20 cellular contexts compared by ENCODE assay signal in the genomic region with DNA sequence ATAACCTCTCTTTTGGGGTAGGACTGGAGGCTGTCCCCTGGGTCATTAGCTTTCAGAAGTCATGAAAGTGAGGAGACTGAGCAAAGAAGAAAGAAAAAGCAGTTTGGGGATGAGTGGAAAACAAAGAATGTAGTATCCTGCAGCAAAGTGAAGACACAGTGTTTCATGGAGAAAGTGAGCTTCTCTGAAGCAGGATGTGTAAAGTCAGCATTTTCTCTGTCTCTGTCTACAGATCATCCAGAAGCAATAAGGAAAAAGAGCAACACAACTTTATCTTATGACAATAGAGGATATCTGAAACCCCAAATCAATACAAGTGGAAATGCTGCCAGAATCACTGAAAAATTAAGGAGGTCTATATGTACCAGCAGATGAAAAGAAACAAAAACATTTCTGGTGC. TPM values are rescaled to one million over a fixed set of nuclear protein-coding genes. Genes with fewer than 3 reads are reported as not detected.
DNase-seq lines count a peak whose midpoint lies in the region; ATAC-seq, FAIRE-seq and TF ChIP-seq lines count a peak whose summit lies in the region.
"Had no signal": no experiment of that assay in that cellular context is flagged by ENCODE, and none has a peak within 500 bp of the region (broad histone marks: within the 10 kb centered on the region; RNA-seq: fewer than 3 reads in every experiment).

No MANE protein-coding gene starts in this region.

- TF ChIP-seq RAD21 in HepG2 (CRISPR knock-in tag; IDR thresholded peaks at IDR 0.05) (no peak), K562 (CRISPR knock-in tag; conservative IDR thresholded peaks at IDR 0.05 in 1 of 2, IDR thresholded peaks at IDR 0.05 in 1 of 2) (no peak)

- H3K36me3 ChIP-seq in HepG2 (replicated peaks in 1 of 2; ENCODE audit: control insufficient read depth in 1 of 2, insufficient read depth in 2 of 2, low read length in 2 of 2) (no peaks in the 10 kb centered on the region), right lobe of liver (no peaks in the 10 kb centered on the region), K562 (ENCODE audit: control insufficient read depth, insufficient read depth, low read length) (no peaks in the 10 kb centered on the region)
- H3K36me3 ChIP-seq: BE2C, BLaER1 had no signal

- DNase-seq in HepG2 (ENCODE audit: low spot score) (no peak), right lobe of liver (no peak), K562 (ENCODE audit: extremely low read depth in 1 of 4, low spot score in 3 of 4) (no peak), erythroblast (lab: John Stamatoyannopoulos, UW) (no peak), NCI-H2107 (lab: John Stamatoyannopoulos, UW) (no peak)
- DNase-seq: ACHN; BE2C; C1 segment of cervical spinal cord; Caco-2; Calu3; CD4-positive, CD25-positive, alpha-beta regulatory T cell; CD8-positive, alpha-beta T cell; DMS79 treated with DMSO at 0.1 percent for 48 hours; GF-D8 had no signal

- FAIRE-seq in HepG2 (lab: Jason Lieb, UNC) (no peak), K562 (lab: Jason Lieb, UNC) (no peak)
- FAIRE-seq: D721Med, G401.6, GM12891, GM19239 had no signal

- no peaks in the 10 kb centered on the region for H4K20me1 ChIP-seq in HepG2 (ENCODE audit: insufficient read depth, low read length)
- H4K20me1 ChIP-seq in K562 (replicated peaks; ENCODE audit: control insufficient read depth, insufficient read depth, low read length) = no peaks in the 10 kb centered on the region
- H4K20me1 ChIP-seq: BLaER1 had no signal

- H3K27ac ChIP-seq in HepG2 (ENCODE audit: extremely low read length, insufficient read depth, low read length) = no peak overlapping the region
- H3K27ac ChIP-seq in right lobe of liver = no peak overlapping the region
- H3K27ac ChIP-seq in K562 (ENCODE audit: extremely low read depth, low read depth, low read length) = no peak overlapping the region
- H3K27ac ChIP-seq: 22Rv1, BLaER1 had no signal

- H3K4me1 ChIP-seq in HepG2 (ENCODE audit: insufficient read depth, low read length) = no peaks in the 10 kb centered on the region
- no peaks in the 10 kb centered on the region for H3K4me1 ChIP-seq in right lobe of liver
- H3K4me1 ChIP-seq in K562 (replicated peaks in 1 of 2; ENCODE audit: control insufficient read depth in 2 of 2, insufficient read depth in 2 of 2, low read length in 2 of 2) = no peaks in the 10 kb centered on the region
- H3K4me1 ChIP-seq: BE2C, BLaER1, Caco-2 had no signal

- TF ChIP-seq EP300 in HepG2 (IDR thresholded peaks at IDR 0.05; ENCODE audit: low read depth in 2 of 2, low read length in 2 of 2) (no peak), HepG2 (CRISPR knock-in tag; IDR thresholded peaks at IDR 0.05; ENCODE audit: borderline replicate concordance) (no peak), K562 (IDR thresholded peaks at IDR 0.05; ENCODE audit: low read length) (no peak)

- H3K4me2 ChIP-seq in HepG2 (ENCODE audit: low read depth, low read length) (no peak overlapping the region), K562 (ENCODE audit: insufficient read depth, low read length) (no peak overlapping the region)
- H3K4me2 ChIP-seq: BLaER1 had no signal

- POLR2A ChIA-PET in HepG2 (lab: Yijun Ruan, JAX) = no interaction called here
- POLR2A ChIA-PET in K562 (lab: Yijun Ruan, JAX) = interaction anchor here (0.7 kb wide), 1 partner anchor 28 kb away, joined by 3 read pairs; no protein-coding TSS in a partner anchor

- no peak overlapping the region for H3K9ac ChIP-seq in HepG2 (ENCODE audit: insufficient read depth, low read depth, low read length)
- H3K9ac ChIP-seq in K562 (ENCODE audit: insufficient read depth in 1 of 2, low read depth in 2 of 2, low read length in 2 of 2) = no peak overlapping the region
- H3K9ac ChIP-seq: BLaER1 had no signal

- ATAC-seq in HepG2 (no peak), right lobe of liver (no peak), K562 (no peak)
- ATAC-seq: CD8-positive, alpha-beta T cell had no signal

- no peak overlapping the region for H3K4me3 ChIP-seq in HepG2 (replicated peaks in 1 of 3; ENCODE audit: insufficient read depth in 1 of 3, low read depth in 2 of 3, low read length in 3 of 3)
- H3K4me3 ChIP-seq in right lobe of liver = no peak overlapping the region
- H3K4me3 ChIP-seq in K562 = no peak overlapping the region
- H3K4me3 ChIP-seq: BLaER1 had no signal

- BruUV-seq in HepG2 (replicated peaks; lab: Mats Ljungman, UMichigan) = no TSS peak
- no TSS peak for BruUV-seq in K562 (replicated peaks; lab: Mats Ljungman, UMichigan)

- no peak for TF ChIP-seq POLR2A in HepG2 (IDR thresholded peaks at IDR 0.05; ENCODE audit: insufficient read depth in 1 of 2, low read depth in 2 of 2, low read length in 2 of 2)
- no peak for TF ChIP-seq POLR2A in right lobe of liver (IDR thresholded peaks at IDR 0.05)
- TF ChIP-seq POLR2A in K562 (conservative IDR thresholded peaks at IDR 0.05) = no peak
- TF ChIP-seq POLR2A in erythroblast (IDR thresholded peaks at IDR 0.05; ENCODE audit: low read length) = no peak

- H2AFZ ChIP-seq in HepG2 (ENCODE audit: low read length) (no peak overlapping the region), K562 (ENCODE audit: low read depth, low read length) (no peak overlapping the region)

- TF ChIP-seq CTCF in HepG2 (CRISPR knock-in tag; IDR thresholded peaks at IDR 0.05) (no peak), right lobe of liver (IDR thresholded peaks at IDR 0.05) (no peak), K562 (IDR thresholded peaks at IDR 0.05 in 2 of 3, conservative IDR thresholded peaks at IDR 0.05 in 1 of 3; ENCODE audit: insufficient read depth in 2 of 3, low read depth in 1 of 3, low read length in 3 of 3) (no peak)

- no peaks in the 10 kb centered on the region for H3K79me2 ChIP-seq in HepG2 (ENCODE audit: insufficient read depth, low read length)
- no peaks in the 10 kb centered on the region for H3K79me2 ChIP-seq in K562 (ENCODE audit: control insufficient read depth, insufficient read depth, low read length)

- CTCF ChIA-PET in HepG2 (lab: Yijun Ruan, JAX; ENCODE audit: low intra/inter-chr PET ratio, low total read pairs) (no interaction called here), K562 (lab: Yijun Ruan, JAX; ENCODE audit: low intra/inter-chr PET ratio) (no interaction called here)

- no peaks in the 10 kb centered on the region for H3K9me1 ChIP-seq in K562 (ENCODE audit: control insufficient read depth, insufficient read depth, low read length)

- intact Hi-C loops in HepG2 (cut with micrococcal nuclease; ENCODE audit: unreplicated experiment) = no loop called here
- intact Hi-C loops in right lobe of liver (cut with DNase I) = no loop called here
- intact Hi-C loops in K562 (cut with micrococcal nuclease) = no loop called here

- H3K27me3 ChIP-seq in HepG2 (ENCODE audit: control insufficient read depth in 1 of 2, insufficient read depth in 2 of 2, low read length in 2 of 2) (no peaks in the 10 kb centered on the region), right lobe of liver (no peaks in the 10 kb centered on the region), K562 (ENCODE audit: control insufficient read depth in 2 of 2, insufficient read depth in 2 of 2, low read length in 2 of 2) (no peaks in the 10 kb centered on the region)
- H3K27me3 ChIP-seq: BE2C, BLaER1 had no signal

- H3K9me3 ChIP-seq in HepG2 (ENCODE audit: low read length) (no peaks in the 10 kb centered on the region), right lobe of liver (no peaks in the 10 kb centered on the region), K562 (replicated peaks; ENCODE audit: control insufficient read depth, insufficient read depth, low read depth, low read length) (no peaks in the 10 kb centered on the region)
- H3K9me3 ChIP-seq: BE2C, Caco-2 had no signal

- in situ Hi-C loops in HepG2 (cut with HindIII; ENCODE audit: extremely low pct_ligation_motif_present, low pct_unique_long_range_greater_than_20kb) = no loop called here
- in situ Hi-C loops in K562 (cut with MboI) = no loop called here

RNA-seq across cellular contexts. Expression of a gene that starts 28.4 kb away (rescaled TPM):
- 12.5 and 12.8 TPM in 2 replicates for total RNA-seq in HepG2 (2016; rRNA removed; fragmentation: Illumina TruSeq; extraction: Trizol)
- total RNA-seq in HepG2 (2016; cell fraction: cytosol; rRNA removed; fragmentation: Illumina TruSeq; extraction: Trizol; ENCODE audit: low read depth) = 17.5 and 18.6 TPM in 2 replicates
- total RNA-seq in HepG2 (2016; cell fraction: insoluble cytoplasmic fraction; rRNA removed; fragmentation: Illumina TruSeq; extraction: Trizol) = 13.4 and 14.1 TPM in 2 replicates
- total RNA-seq in HepG2 (2016; cell fraction: membrane; rRNA removed; fragmentation: Illumina TruSeq; extraction: Trizol) = 11.2 and 11.4 TPM in 2 replicates
- 31.5 and 33.7 TPM in 2 replicates for total RNA-seq in HepG2 (2016; cell fraction: nucleus; rRNA removed; fragmentation: Illumina TruSeq; extraction: Trizol)
- polyA plus RNA-seq in HepG2 (2011; rRNA removed) = 11.9 and 13.3 TPM in 2 replicates
- 4.5 and 5.3 TPM in 2 replicates for polyA plus RNA-seq in HepG2 (2011; cell fraction: cytosol; rRNA removed)
- polyA plus RNA-seq in HepG2 (2011; cell fraction: nucleus; rRNA removed) = 36.5 and 39.1 TPM in 2 replicates
- polyA plus RNA-seq in HepG2 (2012) = 9.8 and 11.1 TPM in 2 replicates
- 1.2 and 2.5 TPM in 2 replicates for polyA plus RNA-seq in HepG2 (2016; cell fraction: cytosol; fragmentation: Illumina TruSeq; extraction: Trizol; ENCODE audit: low read depth)
- 9.6 and 10.4 TPM in 2 replicates for polyA plus RNA-seq in HepG2 (2016; cell fraction: insoluble cytoplasmic fraction; fragmentation: Illumina TruSeq; extraction: Trizol; ENCODE audit: low read depth)
- 4.5 and 5.0 TPM in 2 replicates for polyA plus RNA-seq in HepG2 (2016; cell fraction: membrane; fragmentation: Illumina TruSeq; extraction: Trizol; ENCODE audit: low read depth)
- 26.8 and 29.6 TPM in 2 replicates for polyA plus RNA-seq in HepG2 (2016; cell fraction: nucleus; fragmentation: Illumina TruSeq; extraction: Trizol; ENCODE audit: insufficient read depth, low read depth)
- polyA minus RNA-seq in HepG2 (2011; rRNA and poly(A)+ RNA removed; ENCODE audit: low replicate concordance) = 3.4 and 15.8 TPM in 2 replicates
- polyA minus RNA-seq in HepG2 (2011; cell fraction: cytosol; rRNA and poly(A)+ RNA removed) = 6.0 TPM in 2 replicates
- polyA minus RNA-seq in HepG2 (2011; cell fraction: nucleus; rRNA and poly(A)+ RNA removed) = 77.4 and 79.8 TPM in 2 replicates
- 1 to 10 TPM; 3.3 to 5.5 (median 4.1) TPM for total RNA-seq in right lobe of liver
- 20.6 and 40.6 TPM in 2 replicates for total RNA-seq in K562 (2011; cell fraction: chromatin; rRNA removed; ENCODE audit: low replicate concordance)
- total RNA-seq in K562 (2011; cell fraction: nucleolus; rRNA removed) = 10.2 and 11.1 TPM in 2 replicates
- total RNA-seq in K562 (2011; cell fraction: nucleoplasm; rRNA removed) = 28.7 and 51.4 TPM in 2 replicates
- total RNA-seq in K562 (2014; rRNA removed) = 6.1 and 6.8 TPM in 2 replicates
- 9.4 and 10.5 TPM in 2 replicates for total RNA-seq in K562 (2014; rRNA removed; fragmentation: Illumina TruSeq; extraction: Trizol)
- total RNA-seq in K562 (2015; rRNA removed; fragmentation: Illumina TruSeq; extraction: Trizol) = 10.4 and 10.9 TPM in 2 replicates
- 5.6 and 7.0 TPM in 2 replicates for total RNA-seq in K562 (2021)
- polyA plus RNA-seq in K562 (2011; rRNA removed) = 12.7 and 16.7 TPM in 2 replicates
- polyA plus RNA-seq in K562 (2011; cell fraction: cytosol; rRNA removed) = 5.0 and 7.9 TPM in 2 replicates
- polyA plus RNA-seq in K562 (2011; cell fraction: nucleus; rRNA removed) = 31.1 and 53.7 TPM in 2 replicates
- polyA plus RNA-seq in K562 (2012) = 7.0 and 9.1 TPM in 2 replicates
- 9.7 and 10.2 TPM in 2 replicates for polyA plus RNA-seq in K562 (2014; fragmentation: Illumina TruSeq; extraction: Trizol)
- 1 to 10 TPM; 4.5 to 5.0 TPM for polyA plus RNA-seq in K562 (2014; fragmentation: Nextera tagmentation; extraction: Ambion mirVana)
- 16.5 and 18.1 TPM in 2 replicates for polyA plus RNA-seq in K562 (2014; rRNA removed)
- polyA minus RNA-seq in K562 (2011; rRNA and poly(A)+ RNA removed) = 10.6 and 18.4 TPM in 2 replicates
- 3.9 and 4.7 TPM in 2 replicates for polyA minus RNA-seq in K562 (2011; cell fraction: cytosol; rRNA and poly(A)+ RNA removed)
- polyA minus RNA-seq in K562 (2011; cell fraction: nucleus; rRNA and poly(A)+ RNA removed) = 11.3 and 23.8 TPM in 2 replicates
